In the genomic region with DNA sequence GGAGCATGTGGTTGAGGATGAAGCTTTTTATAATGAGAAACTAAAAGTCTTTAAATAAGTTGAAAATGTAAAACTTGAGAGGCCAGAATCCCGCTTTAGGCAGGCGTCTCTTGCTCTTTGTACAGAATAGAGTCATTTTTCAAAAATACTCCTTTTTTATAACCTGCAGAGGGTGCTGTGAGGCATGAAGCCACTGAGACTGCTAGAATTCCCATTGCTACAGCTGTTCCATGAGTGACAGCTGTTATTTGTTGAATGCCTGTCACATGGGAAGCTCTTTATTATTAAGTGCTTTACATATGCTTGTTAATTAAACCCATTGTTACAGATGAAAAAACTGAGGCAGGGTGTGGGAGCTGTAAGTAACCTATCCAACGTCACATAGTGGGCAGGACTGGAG, we compare ENCODE assay signal across 11 cellular contexts. TPM values are rescaled to one million over a fixed set of nuclear protein-coding genes. Genes with fewer than 3 reads are reported as not detected.
DNase-seq lines count a peak whose midpoint lies in the region; ATAC-seq, FAIRE-seq and TF ChIP-seq lines count a peak whose summit lies in the region.
"Had no signal": no experiment of that assay in that cellular context is flagged by ENCODE, and none has a peak within 500 bp of the region (broad histone marks: within the 10 kb centered on the region; RNA-seq: fewer than 3 reads in every experiment).

No MANE protein-coding gene starts in this region.

- ATAC-seq in GM21737 (IDR thresholded peaks at IDR 0.05; ENCODE audit: unreplicated experiment) (no peak), GM21390 (IDR thresholded peaks at IDR 0.05; ENCODE audit: unreplicated experiment) (no peak)

- in situ Hi-C loops in astrocyte of the spinal cord (cut with HindIII; ENCODE audit: low sequenced_read_pairs): no loop called here

- no peak for DNase-seq in D721Med (ENCODE audit: insufficient read length, low spot score)
- no peak for DNase-seq in astrocyte of the spinal cord (ENCODE audit: low read depth, low spot score)
- DNase-seq in myocyte (ENCODE audit: low read depth): peak; percentile 47
- DNase-seq in NCI-H226: no peak
- no peak for DNase-seq in stimulated activated CD4-positive, alpha-beta T cell treated with anti-CD3 and anti-CD28 coated beads, Interleukin-2, amount 100 ng/mL, for 48 hours
- DNase-seq: effector CD8-positive, alpha-beta T cell; KBM-7; mesenchymal stem cell had no signal

- H3K4me3 ChIP-seq in astrocyte of the spinal cord (ENCODE audit: low read depth, low read length): no peak overlapping the region

- no peak for FAIRE-seq in D721Med (lab: Jason Lieb, UNC)

- peak; percentile 6 for TF ChIP-seq CTCF in D721Med (IDR thresholded peaks at IDR 0.05; ENCODE audit: insufficient read depth, missing control alignments)
- TF ChIP-seq CTCF in LNCAP (IDR thresholded peaks at IDR 0.05): peak; percentile 39; the same call in 1 of the 2 replicates
- peak; percentile 20 for TF ChIP-seq CTCF in astrocyte of the spinal cord (IDR thresholded peaks at IDR 0.05; ENCODE audit: low read depth, low read length)

RNA-seq across cellular contexts. Expression of a gene that starts 18.5 kb away (rescaled TPM):
- total RNA-seq in myocyte: 1.3 and 2.5 TPM in 2 replicates
- polyA plus RNA-seq in myocyte (2012): 1.6 TPM
